ENCODE assay signal across 9 cellular contexts in the genomic region with DNA sequence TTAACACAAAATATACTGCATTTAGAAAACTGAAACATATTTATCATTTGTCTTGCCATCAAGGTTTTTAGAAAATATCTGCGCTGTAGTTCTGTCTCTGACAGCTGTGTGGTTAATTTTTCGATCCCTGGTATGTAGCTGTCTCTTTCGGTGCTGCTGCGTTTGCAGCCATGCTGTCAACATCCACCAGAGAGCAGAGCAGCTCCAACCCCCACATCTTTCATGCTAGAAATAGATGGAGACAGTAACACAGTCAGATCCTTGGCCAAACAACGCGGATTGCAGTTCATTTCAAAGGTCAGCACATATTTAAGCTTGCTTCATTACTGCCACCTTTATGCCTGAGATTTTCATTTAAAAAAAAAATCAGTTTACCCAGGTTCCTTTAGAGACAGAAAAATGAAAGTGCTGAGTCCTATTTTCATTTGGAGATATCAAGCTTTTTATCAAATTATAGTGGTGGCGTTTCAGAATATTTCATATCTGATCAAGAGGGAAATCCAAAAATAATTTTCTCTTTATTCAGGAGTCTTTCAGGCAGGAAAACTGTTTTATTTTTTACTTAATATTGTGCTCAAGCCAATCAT.
DNase-seq lines count a peak whose midpoint lies in the region; ATAC-seq and TF ChIP-seq lines count a peak whose summit lies in the region.
"Had no signal": no experiment of that assay in that cellular context is flagged by ENCODE, and none has a peak within 500 bp of the region (broad histone marks: within the 10 kb centered on the region; RNA-seq: fewer than 3 reads in every experiment).

No MANE protein-coding gene starts in this region.

- H3K27ac ChIP-seq in gastrocnemius medialis, result no peak overlapping the region
- no peak overlapping the region for H3K27ac ChIP-seq in ascending aorta

- no peak for TF ChIP-seq POLR2A in gastrocnemius medialis (IDR thresholded peaks at IDR 0.05)

- H3K9me3 Mint-ChIP-seq in natural killer cell treated with Interleukin-12 subunit alpha and Interleukin-12 subunit beta and Interleukin-15 and Interleukin-18, amount 100 ng/mL, for 72 hours, result no peaks in the 10 kb centered on the region
- H3K9me3 Mint-ChIP-seq: naive B cell had no signal

- no peaks in the 10 kb centered on the region for H3K4me1 ChIP-seq in gastrocnemius medialis
- H3K4me1 ChIP-seq in ascending aorta, result no peaks in the 10 kb centered on the region

- ATAC-seq in HG02938 (IDR thresholded peaks at IDR 0.05; ENCODE audit: unreplicated experiment) (peak; percentile 73), gastrocnemius medialis (no peak)
- no peak for ATAC-seq in natural killer cell treated with Interleukin-12 subunit alpha and Interleukin-12 subunit beta and Interleukin-15 and Interleukin-18, amount 100 ng/mL, for 72 hours

- H3K9me3 ChIP-seq in gastrocnemius medialis (no peaks in the 10 kb centered on the region), ascending aorta (no peaks in the 10 kb centered on the region)

- H3K4me3 Mint-ChIP-seq in natural killer cell treated with Interleukin-12 subunit alpha and Interleukin-12 subunit beta and Interleukin-15 and Interleukin-18, amount 100 ng/mL, for 72 hours, result no peak overlapping the region
- H3K4me3 Mint-ChIP-seq: naive B cell had no signal

- in situ Hi-C loops in gastrocnemius medialis (cut with MboI; ENCODE audit: low sequenced_read_pairs in 4 of 4), result no loop called here

- H3K27me3 ChIP-seq in gastrocnemius medialis, result no peaks in the 10 kb centered on the region
- no peaks in the 10 kb centered on the region for H3K27me3 ChIP-seq in ascending aorta

- H3K36me3 Mint-ChIP-seq in natural killer cell treated with Interleukin-12 subunit alpha and Interleukin-12 subunit beta and Interleukin-15 and Interleukin-18, amount 100 ng/mL, for 72 hours, result no peaks in the 10 kb centered on the region
- H3K36me3 Mint-ChIP-seq: naive B cell had no signal

- H3K36me3 ChIP-seq in gastrocnemius medialis (no peaks in the 10 kb centered on the region), ascending aorta (no peaks in the 10 kb centered on the region)

- no peak overlapping the region for H3K4me3 ChIP-seq in epithelial cell of esophagus (ENCODE audit: low read length)
- no peak overlapping the region for H3K4me3 ChIP-seq in gastrocnemius medialis
- no peak overlapping the region for H3K4me3 ChIP-seq in ascending aorta

- H3K4me1 Mint-ChIP-seq in natural killer cell treated with Interleukin-12 subunit alpha and Interleukin-12 subunit beta and Interleukin-15 and Interleukin-18, amount 100 ng/mL, for 72 hours (ENCODE audit: low read depth in 2 of 2), result no peaks in the 10 kb centered on the region
- H3K4me1 Mint-ChIP-seq: naive B cell had no signal

- no peaks in the 10 kb centered on the region for H3K27me3 Mint-ChIP-seq in natural killer cell treated with Interleukin-12 subunit alpha and Interleukin-12 subunit beta and Interleukin-15 and Interleukin-18, amount 100 ng/mL, for 72 hours

- H3K27ac Mint-ChIP-seq in natural killer cell treated with Interleukin-12 subunit alpha and Interleukin-12 subunit beta and Interleukin-15 and Interleukin-18, amount 100 ng/mL, for 72 hours, result no peak overlapping the region
- H3K27ac Mint-ChIP-seq: naive B cell had no signal

- TF ChIP-seq CTCF in epithelial cell of esophagus (IDR thresholded peaks at IDR 0.05; ENCODE audit: insufficient read depth, low read depth, low read length, missing control alignments) (peak; percentile 61), gastrocnemius medialis (IDR thresholded peaks at IDR 0.05 in 4 of 5, conservative IDR thresholded peaks at IDR 0.05 in 1 of 5) (peak in 1 of 5 experiments; percentile 23), ascending aorta (IDR thresholded peaks at IDR 0.05) (no peak)

- DNase-seq in DMS153 treated with DMSO at 0.1 percent for 48 hours (lab: John Stamatoyannopoulos, UW; ENCODE audit: unreplicated experiment) (peak; percentile 57), NCI-H748 (lab: John Stamatoyannopoulos, UW; ENCODE audit: unreplicated experiment) (peak; percentile 84), epithelial cell of esophagus (ENCODE audit: low read depth) (peak; percentile 18), posterior cingulate gyrus (peak; percentile 47 to 96 (median 72)), gastrocnemius medialis (no peak), ascending aorta (ENCODE audit: low spot score in 2 of 2) (no peak)
- no peak for DNase-seq in natural killer cell treated with Interleukin-12 subunit alpha and Interleukin-12 subunit beta and Interleukin-15 and Interleukin-18, amount 100 ng/mL, for 72 hours (ENCODE audit: low spot score)
- DNase-seq: naive B cell had no signal

- intact Hi-C loops in posterior cingulate gyrus (cut with DNase I) (loop anchor here (5.0 kb wide), 2 partner anchors 57 to 1397 kb away; no protein-coding TSS in a partner anchor), gastrocnemius medialis (cut with DNase I; ENCODE audit: low total_unique reads) (no loop called here), ascending aorta (cut with DNase I) (no loop called here)

Comparison
In these comparisons a context has a peak if more than half of its experiments do, and no peak if none do; other contexts are left out.
1. DNase-seq: peak in DMS153 treated with DMSO at 0.1 percent for 48 hours (single experiment), NCI-H748 (single experiment), epithelial cell of esophagus (single experiment) and posterior cingulate gyrus (10 of 10); none in gastrocnemius medialis (0 of 2), natural killer cell treated with Interleukin-12 subunit alpha and Interleukin-12 subunit beta and Interleukin-15 and Interleukin-18, amount 100 ng/mL, for 72 hours (single experiment) and ascending aorta (0 of 2).